10 cellular contexts compared by ENCODE assay signal in genomic region chr1:32701421-32701911, GRCh38. TPM values are rescaled to one million over a fixed set of nuclear protein-coding genes. Genes with fewer than 3 reads are reported as not detected.
DNase-seq lines count a peak whose midpoint lies in the region; ATAC-seq, FAIRE-seq and TF ChIP-seq lines count a peak whose summit lies in the region.
"Had no signal": no experiment of that assay in that cellular context is flagged by ENCODE, and none has a peak within 500 bp of the region (broad histone marks: within the 10 kb centered on the region; RNA-seq: fewer than 3 reads in every experiment).

No MANE protein-coding gene starts in this region.

- H3K9ac ChIP-seq in HepG2 (ENCODE audit: insufficient read depth, low read depth, low read length): no peak overlapping the region

- H3K4me1 ChIP-seq in HepG2 (ENCODE audit: insufficient read depth, low read length): peaks cover 32% of the 10 kb centered on the region

- no peak for FAIRE-seq in HepG2 (lab: Jason Lieb, UNC)
- FAIRE-seq: GM12891 had no signal

- peak overlapping the region; percentile 79 for H3K4me3 ChIP-seq in MG63
- H3K4me3 ChIP-seq in choroid plexus epithelial cell (ENCODE audit: low read depth, low read length): peak overlapping the region; percentile 70
- peak overlapping the region in 1 of 3 experiments; percentile 72; a peak in 1 of 6 replicates for H3K4me3 ChIP-seq in HepG2 (replicated peaks in 1 of 3; ENCODE audit: insufficient read depth in 1 of 3, low read depth in 2 of 3, low read length in 3 of 3)

- H2AFZ ChIP-seq in HepG2 (ENCODE audit: low read length): no peak overlapping the region

- H4K20me1 ChIP-seq in HepG2 (ENCODE audit: insufficient read depth, low read length): no peaks in the 10 kb centered on the region

- no peak for TF ChIP-seq CTCF in choroid plexus epithelial cell (conservative IDR thresholded peaks at IDR 0.05; ENCODE audit: low read depth, low read length)
- TF ChIP-seq CTCF in HepG2 (CRISPR knock-in tag; IDR thresholded peaks at IDR 0.05): no peak

- DNase-seq in MG63 (peak; percentile 35), choroid plexus epithelial cell (ENCODE audit: low read depth) (no peak), HepG2 (ENCODE audit: low spot score) (no peak), D341Med (ENCODE audit: low spot score) (no peak), pons (ENCODE audit: low spot score) (no peak)
- DNase-seq in stimulated activated effector memory CD8-positive, alpha-beta T cell treated with anti-CD3 and anti-CD28 coated beads, Interleukin-12 subunit alpha, Interleukin-12 subunit beta, amount 100 ng/mL, for 72 hours (ENCODE audit: low spot score in 2 of 2): no peak
- no peak for DNase-seq in stimulated activated naive CD4-positive, alpha-beta T cell treated with Interleukin-2 at 50 U/mL for 16 hours (lab: John Stamatoyannopoulos, UW)
- DNase-seq: activated CD4-positive, alpha-beta T cell treated with anti-CD3 and anti-CD28 coated beads, Interleukin-2, amount 50 U/mL, for 48 hours had no signal

- no peaks in the 10 kb centered on the region for H3K9me3 Mint-ChIP-seq in stimulated activated effector memory CD8-positive, alpha-beta T cell treated with anti-CD3 and anti-CD28 coated beads, Interleukin-12 subunit alpha, Interleukin-12 subunit beta, amount 100 ng/mL, for 72 hours

- peak overlapping the region; percentile 94 for H3K4me2 ChIP-seq in HepG2 (ENCODE audit: low read depth, low read length)

- H3K4me1 Mint-ChIP-seq in stimulated activated effector memory CD8-positive, alpha-beta T cell treated with anti-CD3 and anti-CD28 coated beads, Interleukin-12 subunit alpha, Interleukin-12 subunit beta, amount 100 ng/mL, for 72 hours: peaks cover 9% of the 10 kb centered on the region

- H3K36me3 Mint-ChIP-seq in stimulated activated effector memory CD8-positive, alpha-beta T cell treated with anti-CD3 and anti-CD28 coated beads, Interleukin-12 subunit alpha, Interleukin-12 subunit beta, amount 100 ng/mL, for 72 hours: peaks cover 7% of the 10 kb centered on the region

- WGBS in HepG2 (ENCODE audit: low lambda C conversion rate): 0% methylated on average over 4 of the region's 6 CpGs

- CTCF ChIA-PET in HepG2 (lab: Yijun Ruan, JAX; ENCODE audit: low intra/inter-chr PET ratio, low total read pairs): no interaction called here

- ATAC-seq in HepG2 (peak; percentile 66), HG02884 (IDR thresholded peaks at IDR 0.05; ENCODE audit: unreplicated experiment) (no peak)
- ATAC-seq in stimulated activated effector memory CD8-positive, alpha-beta T cell treated with anti-CD3 and anti-CD28 coated beads, Interleukin-12 subunit alpha, Interleukin-12 subunit beta, amount 100 ng/mL, for 72 hours: no peak

- H3K27me3 ChIP-seq in MG63 (no peaks in the 10 kb centered on the region), HepG2 (ENCODE audit: control insufficient read depth in 1 of 2, insufficient read depth in 2 of 2, low read length in 2 of 2) (peaks cover 6 to 37% of the 10 kb centered on the region in 2 experiments)

- H3K27ac Mint-ChIP-seq in stimulated activated effector memory CD8-positive, alpha-beta T cell treated with anti-CD3 and anti-CD28 coated beads, Interleukin-12 subunit alpha, Interleukin-12 subunit beta, amount 100 ng/mL, for 72 hours: no peak overlapping the region

- no peaks in the 10 kb centered on the region for H3K79me2 ChIP-seq in HepG2 (ENCODE audit: insufficient read depth, low read length)

- no peak for TF ChIP-seq POLR2A in HepG2 (IDR thresholded peaks at IDR 0.05; ENCODE audit: insufficient read depth in 1 of 2, low read depth in 2 of 2, low read length in 2 of 2)

- TF ChIP-seq EP300 in HepG2 (IDR thresholded peaks at IDR 0.05; ENCODE audit: low read depth in 2 of 2, low read length in 2 of 2) (no peak), HepG2 (CRISPR knock-in tag; IDR thresholded peaks at IDR 0.05; ENCODE audit: borderline replicate concordance) (no peak)

- no TSS peak for BruUV-seq in HepG2 (replicated peaks; lab: Mats Ljungman, UMichigan)

- POLR2A ChIA-PET in HepG2 (lab: Yijun Ruan, JAX): interaction anchor here (0.8 to 1.8 kb wide), 3 partner anchors 11 to 253 kb away, joined by 3 to 4 read pairs (median 3); partner anchors contain the start of gene RBBP4

- H3K27ac ChIP-seq in HepG2 (ENCODE audit: extremely low read length, insufficient read depth, low read length): no peak overlapping the region

- intact Hi-C loops in HepG2 (cut with micrococcal nuclease; ENCODE audit: unreplicated experiment): no loop called here

- peaks cover 10% of the 10 kb centered on the region for H3K36me3 ChIP-seq in MG63
- H3K36me3 ChIP-seq in HepG2 (replicated peaks in 1 of 2; ENCODE audit: control insufficient read depth in 1 of 2, insufficient read depth in 2 of 2, low read length in 2 of 2): no peaks in the 10 kb centered on the region

- TF ChIP-seq RAD21 in HepG2 (CRISPR knock-in tag; IDR thresholded peaks at IDR 0.05): no peak

- H3K4me3 Mint-ChIP-seq in stimulated activated effector memory CD8-positive, alpha-beta T cell treated with anti-CD3 and anti-CD28 coated beads, Interleukin-12 subunit alpha, Interleukin-12 subunit beta, amount 100 ng/mL, for 72 hours: peak overlapping the region; percentile 26

- in situ Hi-C loops in HepG2 (cut with HindIII; ENCODE audit: extremely low pct_ligation_motif_present, low pct_unique_long_range_greater_than_20kb): no loop called here

- H3K9me3 ChIP-seq in MG63: peaks cover 2% of the 10 kb centered on the region; the same call in 1 of the 2 replicates
- H3K9me3 ChIP-seq in HepG2 (ENCODE audit: low read length): no peaks in the 10 kb centered on the region

RNA-seq across cellular contexts. Expression of gene SYNC, which starts 1.1 kb away (rescaled TPM):
- 50.0 and 51.2 TPM in 2 replicates for total RNA-seq in MG63 (2014; rRNA removed; shearing (Covaris generic); ENCODE audit: low replicate concordance)
- 5.4 and 7.2 TPM in 2 replicates for total RNA-seq in HepG2 (2016; rRNA removed; fragmentation: Illumina TruSeq; extraction: Trizol)
- total RNA-seq in HepG2 (2016; cell fraction: cytosol; rRNA removed; fragmentation: Illumina TruSeq; extraction: Trizol; ENCODE audit: low read depth): 4.9 and 5.4 TPM in 2 replicates
- total RNA-seq in HepG2 (2016; cell fraction: insoluble cytoplasmic fraction; rRNA removed; fragmentation: Illumina TruSeq; extraction: Trizol): 5.3 and 8.1 TPM in 2 replicates
- total RNA-seq in HepG2 (2016; cell fraction: membrane; rRNA removed; fragmentation: Illumina TruSeq; extraction: Trizol): 9.5 and 9.8 TPM in 2 replicates
- 2.3 TPM in 2 replicates for total RNA-seq in HepG2 (2016; cell fraction: nucleus; rRNA removed; fragmentation: Illumina TruSeq; extraction: Trizol)
- polyA plus RNA-seq in HepG2 (2011; rRNA removed): 2.1 and 2.4 TPM in 2 replicates
- polyA plus RNA-seq in HepG2 (2011; cell fraction: cytosol; rRNA removed): 1.5 and 1.8 TPM in 2 replicates
- polyA plus RNA-seq in HepG2 (2011; cell fraction: nucleus; rRNA removed): 0.77 and 1.0 TPM in 2 replicates
- 0.56 and 0.93 TPM in 2 replicates for polyA plus RNA-seq in HepG2 (2012)
- 5.2 and 6.1 TPM in 2 replicates for polyA plus RNA-seq in HepG2 (2016; cell fraction: cytosol; fragmentation: Illumina TruSeq; extraction: Trizol; ENCODE audit: low read depth)
- polyA plus RNA-seq in HepG2 (2016; cell fraction: insoluble cytoplasmic fraction; fragmentation: Illumina TruSeq; extraction: Trizol; ENCODE audit: low read depth): 6.7 and 6.9 TPM in 2 replicates
- 7.6 and 7.9 TPM in 2 replicates for polyA plus RNA-seq in HepG2 (2016; cell fraction: membrane; fragmentation: Illumina TruSeq; extraction: Trizol; ENCODE audit: low read depth)
- 2.5 and 2.7 TPM in 2 replicates for polyA plus RNA-seq in HepG2 (2016; cell fraction: nucleus; fragmentation: Illumina TruSeq; extraction: Trizol; ENCODE audit: insufficient read depth, low read depth)
- polyA minus RNA-seq in HepG2 (2011; rRNA and poly(A)+ RNA removed; ENCODE audit: low replicate concordance): 0.74 and 6.6 TPM in 2 replicates
- 1.2 and 1.5 TPM in 2 replicates for polyA minus RNA-seq in HepG2 (2011; cell fraction: cytosol; rRNA and poly(A)+ RNA removed)
- polyA minus RNA-seq in HepG2 (2011; cell fraction: nucleus; rRNA and poly(A)+ RNA removed): 1.7 and 1.9 TPM in 2 replicates

RNA-seq across cellular contexts. Expression of gene RBBP4, which starts 50.5 kb away (rescaled TPM):
- total RNA-seq in MG63 (2014; rRNA removed; shearing (Covaris generic); ENCODE audit: low replicate concordance): 141 and 162 TPM in 2 replicates
- 166 and 305 TPM in 2 replicates for total RNA-seq in HepG2 (2016; rRNA removed; fragmentation: Illumina TruSeq; extraction: Trizol)
- total RNA-seq in HepG2 (2016; cell fraction: cytosol; rRNA removed; fragmentation: Illumina TruSeq; extraction: Trizol; ENCODE audit: low read depth): 37.3 and 46.0 TPM in 2 replicates
- total RNA-seq in HepG2 (2016; cell fraction: insoluble cytoplasmic fraction; rRNA removed; fragmentation: Illumina TruSeq; extraction: Trizol): 177 and 299 TPM in 2 replicates
- 67.8 and 83.4 TPM in 2 replicates for total RNA-seq in HepG2 (2016; cell fraction: membrane; rRNA removed; fragmentation: Illumina TruSeq; extraction: Trizol)
- 140 and 152 TPM in 2 replicates for total RNA-seq in HepG2 (2016; cell fraction: nucleus; rRNA removed; fragmentation: Illumina TruSeq; extraction: Trizol)
- polyA plus RNA-seq in HepG2 (2011; rRNA removed): 56.3 and 64.4 TPM in 2 replicates
- polyA plus RNA-seq in HepG2 (2011; cell fraction: cytosol; rRNA removed): 36.1 and 53.3 TPM in 2 replicates
- 68.0 and 80.6 TPM in 2 replicates for polyA plus RNA-seq in HepG2 (2011; cell fraction: nucleus; rRNA removed)
- 110 and 117 TPM in 2 replicates for polyA plus RNA-seq in HepG2 (2012)
- 14.3 and 16.1 TPM in 2 replicates for polyA plus RNA-seq in HepG2 (2016; cell fraction: cytosol; fragmentation: Illumina TruSeq; extraction: Trizol; ENCODE audit: low read depth)
- 281 and 295 TPM in 2 replicates for polyA plus RNA-seq in HepG2 (2016; cell fraction: insoluble cytoplasmic fraction; fragmentation: Illumina TruSeq; extraction: Trizol; ENCODE audit: low read depth)
- 29.4 and 38.8 TPM in 2 replicates for polyA plus RNA-seq in HepG2 (2016; cell fraction: membrane; fragmentation: Illumina TruSeq; extraction: Trizol; ENCODE audit: low read depth)
- 174 and 180 TPM in 2 replicates for polyA plus RNA-seq in HepG2 (2016; cell fraction: nucleus; fragmentation: Illumina TruSeq; extraction: Trizol; ENCODE audit: insufficient read depth, low read depth)
- polyA minus RNA-seq in HepG2 (2011; rRNA and poly(A)+ RNA removed; ENCODE audit: low replicate concordance): 72.7 and 122 TPM in 2 replicates
- polyA minus RNA-seq in HepG2 (2011; cell fraction: cytosol; rRNA and poly(A)+ RNA removed): 73.0 and 79.8 TPM in 2 replicates
- polyA minus RNA-seq in HepG2 (2011; cell fraction: nucleus; rRNA and poly(A)+ RNA removed): 125 and 154 TPM in 2 replicates

RNA-seq across cellular contexts. Expression of gene ZBTB8OS, which starts 51.1 kb away (rescaled TPM):
- 47.2 and 95.1 TPM in 2 replicates for total RNA-seq in MG63 (2014; rRNA removed; shearing (Covaris generic); ENCODE audit: low replicate concordance)
- 84.8 and 98.0 TPM in 2 replicates for total RNA-seq in HepG2 (2016; rRNA removed; fragmentation: Illumina TruSeq; extraction: Trizol)
- 40.9 and 53.0 TPM in 2 replicates for total RNA-seq in HepG2 (2016; cell fraction: cytosol; rRNA removed; fragmentation: Illumina TruSeq; extraction: Trizol; ENCODE audit: low read depth)
- total RNA-seq in HepG2 (2016; cell fraction: insoluble cytoplasmic fraction; rRNA removed; fragmentation: Illumina TruSeq; extraction: Trizol): 88.0 and 114 TPM in 2 replicates
- total RNA-seq in HepG2 (2016; cell fraction: membrane; rRNA removed; fragmentation: Illumina TruSeq; extraction: Trizol): 51.0 and 60.6 TPM in 2 replicates
- 37.3 and 44.7 TPM in 2 replicates for total RNA-seq in HepG2 (2016; cell fraction: nucleus; rRNA removed; fragmentation: Illumina TruSeq; extraction: Trizol)
- polyA plus RNA-seq in HepG2 (2011; rRNA removed): 43.2 and 57.7 TPM in 2 replicates
- 29.4 and 47.2 TPM in 2 replicates for polyA plus RNA-seq in HepG2 (2011; cell fraction: cytosol; rRNA removed)
- 14.4 and 22.1 TPM in 2 replicates for polyA plus RNA-seq in HepG2 (2011; cell fraction: nucleus; rRNA removed)
- polyA plus RNA-seq in HepG2 (2012): 56.4 and 66.6 TPM in 2 replicates
- polyA plus RNA-seq in HepG2 (2016; cell fraction: cytosol; fragmentation: Illumina TruSeq; extraction: Trizol; ENCODE audit: low read depth): 40.3 and 46.7 TPM in 2 replicates
- polyA plus RNA-seq in HepG2 (2016; cell fraction: insoluble cytoplasmic fraction; fragmentation: Illumina TruSeq; extraction: Trizol; ENCODE audit: low read depth): 108 and 130 TPM in 2 replicates
- 49.0 and 60.3 TPM in 2 replicates for polyA plus RNA-seq in HepG2 (2016; cell fraction: membrane; fragmentation: Illumina TruSeq; extraction: Trizol; ENCODE audit: low read depth)
- polyA plus RNA-seq in HepG2 (2016; cell fraction: nucleus; fragmentation: Illumina TruSeq; extraction: Trizol; ENCODE audit: insufficient read depth, low read depth): 67.9 and 77.3 TPM in 2 replicates
- 8.8 and 12.4 TPM in 2 replicates for polyA minus RNA-seq in HepG2 (2011; rRNA and poly(A)+ RNA removed; ENCODE audit: low replicate concordance)
- polyA minus RNA-seq in HepG2 (2011; cell fraction: cytosol; rRNA and poly(A)+ RNA removed): 8.7 and 14.6 TPM in 2 replicates
- polyA minus RNA-seq in HepG2 (2011; cell fraction: nucleus; rRNA and poly(A)+ RNA removed): 37.0 and 37.7 TPM in 2 replicates
